In genomic region chr14:23694085-23694975, GRCh38 we compare ENCODE assay signal across 1 cellular context.
TF ChIP-seq lines count a peak whose summit lies in the region.

No MANE protein-coding gene starts in this region.

TF ChIP-seq in neural cell, 6 proteins besides CTCF, POLR2A, EP300 and RAD21 (continued from another document):
- TF ChIP-seq, protein P1, sequence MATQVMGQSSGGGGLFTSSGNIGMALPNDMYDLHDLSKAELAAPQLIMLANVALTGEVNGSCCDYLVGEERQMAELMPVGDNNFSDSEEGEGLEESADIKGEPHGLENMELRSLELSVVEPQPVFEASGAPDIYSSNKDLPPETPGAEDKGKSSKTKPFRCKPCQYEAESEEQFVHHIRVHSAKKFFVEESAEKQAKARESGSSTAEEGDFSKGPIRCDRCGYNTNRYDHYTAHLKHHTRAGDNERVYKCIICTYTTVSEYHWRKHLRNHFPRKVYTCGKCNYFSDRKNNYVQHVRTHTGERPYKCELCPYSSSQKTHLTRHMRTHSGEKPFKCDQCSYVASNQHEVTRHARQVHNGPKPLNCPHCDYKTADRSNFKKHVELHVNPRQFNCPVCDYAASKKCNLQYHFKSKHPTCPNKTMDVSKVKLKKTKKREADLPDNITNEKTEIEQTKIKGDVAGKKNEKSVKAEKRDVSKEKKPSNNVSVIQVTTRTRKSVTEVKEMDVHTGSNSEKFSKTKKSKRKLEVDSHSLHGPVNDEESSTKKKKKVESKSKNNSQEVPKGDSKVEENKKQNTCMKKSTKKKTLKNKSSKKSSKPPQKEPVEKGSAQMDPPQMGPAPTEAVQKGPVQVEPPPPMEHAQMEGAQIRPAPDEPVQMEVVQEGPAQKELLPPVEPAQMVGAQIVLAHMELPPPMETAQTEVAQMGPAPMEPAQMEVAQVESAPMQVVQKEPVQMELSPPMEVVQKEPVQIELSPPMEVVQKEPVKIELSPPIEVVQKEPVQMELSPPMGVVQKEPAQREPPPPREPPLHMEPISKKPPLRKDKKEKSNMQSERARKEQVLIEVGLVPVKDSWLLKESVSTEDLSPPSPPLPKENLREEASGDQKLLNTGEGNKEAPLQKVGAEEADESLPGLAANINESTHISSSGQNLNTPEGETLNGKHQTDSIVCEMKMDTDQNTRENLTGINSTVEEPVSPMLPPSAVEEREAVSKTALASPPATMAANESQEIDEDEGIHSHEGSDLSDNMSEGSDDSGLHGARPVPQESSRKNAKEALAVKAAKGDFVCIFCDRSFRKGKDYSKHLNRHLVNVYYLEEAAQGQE (IDR thresholded peaks at IDR 0.05; ENCODE audit: borderline replicate concordance) = no peak
- no peak for TF ChIP-seq MXI1 (conservative IDR thresholded peaks at IDR 0.05; ENCODE audit: poor library complexity, severe bottlenecking)
